In genomic region chr14:77376771-77377501, GRCh38 we compare ENCODE assay signal across 1 cellular context.
TF ChIP-seq lines count a peak whose summit lies in the region.

SAMD15 (plus strand) TSS chr14:77377379; CDS start chr14:77377419, 40 bp downstream.
TMED8 (minus strand) TSS chr14:77377094; CDS start chr14:77377053, 41 bp downstream.

TF ChIP-seq in HEK293, 187 proteins besides CTCF, POLR2A, EP300 and RAD21 (continued from another document):
- TF ChIP-seq ZNF362 (tag by site-specific recombination; IDR thresholded peaks at IDR 0.05) (no peak), ZSCAN5A (tag by site-specific recombination; IDR thresholded peaks at IDR 0.05) (no peak), ZNF473 (tag by site-specific recombination; IDR thresholded peaks at IDR 0.05) (no peak), ZNF670 (tag by site-specific recombination; IDR thresholded peaks at IDR 0.05; ENCODE audit: low read depth) (no peak), ZNF2 (tag by site-specific recombination; IDR thresholded peaks at IDR 0.05) (no peak), MYNN (tag by site-specific recombination; IDR thresholded peaks at IDR 0.05; ENCODE audit: borderline replicate concordance) (peak; percentile 83), ZNF558 (tag by site-specific recombination; IDR thresholded peaks at IDR 0.05) (no peak), HIC1 (tag by site-specific recombination; IDR thresholded peaks at IDR 0.05) (no peak), ZNF354C (tag by site-specific recombination; IDR thresholded peaks at IDR 0.05; ENCODE audit: borderline replicate concordance, low read depth) (no peak), TRIM28 (IDR thresholded peaks at IDR 0.05; ENCODE audit: borderline replicate concordance, low read length) (0 out of 2 replicates have a peak, but pooled peaks have one; percentile 25), ZNF624 (tag by site-specific recombination; IDR thresholded peaks at IDR 0.05) (no peak), ZXDB (tag by site-specific recombination; IDR thresholded peaks at IDR 0.05) (no peak), FEZF1 (tag by site-specific recombination; IDR thresholded peaks at IDR 0.05) (0 out of 2 replicates have a peak, but pooled peaks have one; percentile 19), KLF1 (tag by site-specific recombination; IDR thresholded peaks at IDR 0.05) (no peak), KLF8 (tag by site-specific recombination; IDR thresholded peaks at IDR 0.05) (no peak), ZNF302 (tag by site-specific recombination; IDR thresholded peaks at IDR 0.05; ENCODE audit: low read depth) (no peak), ZNF777 (tag by site-specific recombination; IDR thresholded peaks at IDR 0.05; ENCODE audit: borderline replicate concordance) (no peak), INSM2 (tag by site-specific recombination; IDR thresholded peaks at IDR 0.05) (no peak), ZNF677 (tag by site-specific recombination; IDR thresholded peaks at IDR 0.05) (0 out of 2 replicates have a peak, but pooled peaks have one; percentile 30), ZNF335 (tag by site-specific recombination; conservative IDR thresholded peaks at IDR 0.05) (0 out of 2 replicates have a peak, but pooled peaks have one; percentile 11), ZNF292 (tag by site-specific recombination; IDR thresholded peaks at IDR 0.05; ENCODE audit: borderline replicate concordance, low read depth) (no peak), ZNF660 (tag by site-specific recombination; IDR thresholded peaks at IDR 0.05) (peak; percentile 63; the same call in 1 of the 2 replicates)
